In the genomic region with DNA sequence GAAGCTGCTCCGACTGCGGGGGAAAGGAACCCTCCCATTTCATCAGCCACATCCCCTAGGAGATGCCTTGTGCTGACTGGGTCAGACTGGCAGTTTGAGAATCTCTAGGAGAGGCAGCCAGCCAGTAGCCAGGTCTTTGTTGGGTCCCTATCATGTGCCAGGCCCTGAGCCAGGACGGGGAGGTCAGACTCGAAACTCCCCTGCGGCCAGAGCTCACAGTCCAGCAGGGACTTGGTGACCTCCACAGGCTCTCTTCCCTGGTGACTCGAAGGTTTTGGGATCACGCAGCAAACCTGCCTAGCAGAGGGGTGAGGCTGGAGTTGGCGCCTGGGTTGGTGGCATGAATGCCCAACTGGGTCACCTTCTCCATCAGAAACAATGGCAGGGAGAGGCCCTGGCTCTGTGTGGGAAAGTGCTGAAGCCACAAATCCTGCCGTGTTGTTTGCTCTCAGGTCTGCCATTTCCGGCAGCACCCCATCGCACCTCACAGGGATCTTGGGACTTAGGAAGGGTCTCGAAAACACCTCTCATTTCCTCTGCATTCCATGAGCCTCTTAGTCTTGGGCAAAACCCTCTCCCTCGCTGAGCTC, we compare ENCODE assay signal across 30 cellular contexts. TPM values are rescaled to one million over a fixed set of nuclear protein-coding genes. Genes with fewer than 3 reads are reported as not detected.
DNase-seq lines count a peak whose midpoint lies in the region; ATAC-seq and TF ChIP-seq lines count a peak whose summit lies in the region.
"Had no signal": no experiment of that assay in that cellular context is flagged by ENCODE, and none has a peak within 500 bp of the region (broad histone marks: within the 10 kb centered on the region; RNA-seq: fewer than 3 reads in every experiment).

No MANE protein-coding gene starts in this region.

- no peaks in the 10 kb centered on the region for H3K79me1 ChIP-seq in mesenchymal stem cell (replicated peaks; ENCODE audit: low read length, poor library complexity, severe bottlenecking)

- no peak overlapping the region for H3K4me2 ChIP-seq in mesenchymal stem cell (ENCODE audit: low read length, poor library complexity, severe bottlenecking)

- peak; percentile 0 for DNase-seq in activated CD4-positive, alpha-beta T cell treated with anti-CD3 and anti-CD28 coated beads for 48 hours
- no peak for DNase-seq in activated CD4-positive, alpha-beta T cell treated with anti-CD3 and anti-CD28 coated beads, Interleukin-2, amount 10 ng/mL, durations not matched to agents 24 days and 14 days
- peak; percentile 46 for DNase-seq in activated CD8-positive, alpha-beta memory T cell treated with anti-CD3 and anti-CD28 coated beads, Interleukin-2, amount 50 U/mL, for 48 hours
- no peak for DNase-seq in mesenchymal stem cell
- DNase-seq in type B pancreatic cell (ENCODE audit: extremely low spot score, unreplicated experiment): peak; percentile 45
- no peak for DNase-seq in erythroblast (lab: John Stamatoyannopoulos, UW)
- no peak for DNase-seq in NOMO-1 treated with dmso at 0.1 percent for 144 hours (lab: John Stamatoyannopoulos, UW; ENCODE audit: unreplicated experiment)
- DNase-seq: activated CD4-positive, alpha-beta T cell treated with anti-CD3 and anti-CD28 coated beads for 36 hours; activated gamma-delta T cell treated with Interleukin-2 at 50 U/mL for 16 hours; AML-193; CD8-positive, alpha-beta T cell; cortex of kidney; NCI-H1694; NCI-H2171; NCI-H524; NK-92 treated with Interleukin-12 subunit alpha and Interleukin-12 subunit beta, amount 100 ng/mL, for 24 hours; psoas muscle; stimulated activated CD4-positive, alpha-beta T cell treated with anti-CD3 and anti-CD28 coated beads, Interleukin-1b, Interleukin-23, amount 100 ng/mL, for 48 hours; substantia nigra had no signal

- H3K27ac Mint-ChIP-seq in activated CD4-positive, alpha-beta T cell treated with anti-CD3 and anti-CD28 coated beads, Interleukin-2, amount 10 ng/mL, durations not matched to agents 24 days and 14 days: no peak overlapping the region
- no peak overlapping the region for H3K27ac Mint-ChIP-seq in type B pancreatic cell
- H3K27ac Mint-ChIP-seq: activated CD4-positive, alpha-beta T cell treated with anti-CD3 and anti-CD28 coated beads for 36 hours; CD8-positive, alpha-beta T cell; T-helper 1 cell treated with Interleukin-12 subunit alpha and Interleukin-12 subunit beta and Interleukin-4 antibody, amounts not matched to agents 30 μg/mL and 1 μg/mL, for 36 hours had no signal

- no peak for ATAC-seq in GM21360 (IDR thresholded peaks at IDR 0.05; ENCODE audit: unreplicated experiment)
- ATAC-seq: activated CD4-positive, alpha-beta T cell treated with anti-CD3 and anti-CD28 coated beads for 36 hours; CD8-positive, alpha-beta T cell; HCT116; psoas muscle had no signal

- no peak overlapping the region for H3K18ac ChIP-seq in mesenchymal stem cell (ENCODE audit: low read depth in 1 of 2, low read length in 2 of 2)

- H3K27ac ChIP-seq in mesenchymal stem cell (ENCODE audit: low read length, poor library complexity, severe bottlenecking): no peak overlapping the region
- H3K27ac ChIP-seq: 22Rv1, breast epithelium, HL-60, psoas muscle, SJSA1 had no signal

- no peak overlapping the region for H2BK15ac ChIP-seq in mesenchymal stem cell (ENCODE audit: low read depth, poor library complexity, severe bottlenecking)

- no peak overlapping the region for H4K8ac ChIP-seq in mesenchymal stem cell (ENCODE audit: low read length)

- H3K23ac ChIP-seq in mesenchymal stem cell (ENCODE audit: low read length in 2 of 2): no peak overlapping the region

- 91% methylated on average over 13 of the region's 13 CpGs for WGBS in mesenchymal stem cell

- H3K36me3 ChIP-seq in mesenchymal stem cell (ENCODE audit: control insufficient read depth in 1 of 2, insufficient read depth in 2 of 2, low read depth in 1 of 2, low read length in 2 of 2): peaks cover 5 to 70% of the 10 kb centered on the region in 2 experiments
- H3K36me3 ChIP-seq: breast epithelium, SJSA1 had no signal

- H3K4me1 Mint-ChIP-seq in activated CD4-positive, alpha-beta T cell treated with anti-CD3 and anti-CD28 coated beads, Interleukin-2, amount 10 ng/mL, durations not matched to agents 24 days and 14 days: no peaks in the 10 kb centered on the region
- peaks cover 4% of the 10 kb centered on the region for H3K4me1 Mint-ChIP-seq in type B pancreatic cell (ENCODE audit: unreplicated experiment)

- no peaks in the 10 kb centered on the region for H3K36me3 Mint-ChIP-seq in activated CD4-positive, alpha-beta T cell treated with anti-CD3 and anti-CD28 coated beads, Interleukin-2, amount 10 ng/mL, durations not matched to agents 24 days and 14 days (ENCODE audit: low read depth)
- no peaks in the 10 kb centered on the region for H3K36me3 Mint-ChIP-seq in type B pancreatic cell
- H3K36me3 Mint-ChIP-seq: CD8-positive, alpha-beta T cell had no signal

- no peak overlapping the region for H3K4me3 ChIP-seq in mesenchymal stem cell (ENCODE audit: insufficient read depth in 1 of 2, low read depth in 1 of 2, low read length in 2 of 2)
- H3K4me3 ChIP-seq: breast epithelium, psoas muscle, SJSA1, skin epidermis had no signal

- no peak for TF ChIP-seq POLR2A in erythroblast (IDR thresholded peaks at IDR 0.05; ENCODE audit: low read length)

- H4K91ac ChIP-seq in mesenchymal stem cell (ENCODE audit: low read length): no peak overlapping the region

- no peak overlapping the region for H2BK120ac ChIP-seq in mesenchymal stem cell (ENCODE audit: low read depth, low read length)

- peak overlapping the region; percentile 53 for H3K9ac ChIP-seq in mesenchymal stem cell (ENCODE audit: low read length)

- H3K27me3 ChIP-seq in mesenchymal stem cell (ENCODE audit: control insufficient read depth in 1 of 2, insufficient read depth in 1 of 2, low read length in 2 of 2): no peaks in the 10 kb centered on the region
- H3K27me3 ChIP-seq: breast epithelium, SJSA1 had no signal

- H2BK12ac ChIP-seq in mesenchymal stem cell (ENCODE audit: low read length in 2 of 2): no peak overlapping the region

- H2AK5ac ChIP-seq in mesenchymal stem cell (ENCODE audit: low read length, severe bottlenecking): no peak overlapping the region

- no peak overlapping the region for H3K14ac ChIP-seq in mesenchymal stem cell (ENCODE audit: low read length in 2 of 2)

- no peak overlapping the region for H3K4me3 Mint-ChIP-seq in activated CD4-positive, alpha-beta T cell treated with anti-CD3 and anti-CD28 coated beads, Interleukin-2, amount 10 ng/mL, durations not matched to agents 24 days and 14 days
- H3K4me3 Mint-ChIP-seq in type B pancreatic cell: no peak overlapping the region
- H3K4me3 Mint-ChIP-seq: activated CD4-positive, alpha-beta T cell treated with anti-CD3 and anti-CD28 coated beads for 36 hours; CD8-positive, alpha-beta T cell; T-helper 1 cell treated with Interleukin-12 subunit alpha and Interleukin-12 subunit beta and Interleukin-4 antibody, amounts not matched to agents 30 μg/mL and 1 μg/mL, for 36 hours had no signal

- H3K9me3 Mint-ChIP-seq in activated CD4-positive, alpha-beta T cell treated with anti-CD3 and anti-CD28 coated beads, Interleukin-2, amount 10 ng/mL, durations not matched to agents 24 days and 14 days: no peaks in the 10 kb centered on the region
- no peaks in the 10 kb centered on the region for H3K9me3 Mint-ChIP-seq in type B pancreatic cell
- H3K9me3 Mint-ChIP-seq: CD8-positive, alpha-beta T cell; T-helper 1 cell treated with Interleukin-12 subunit alpha and Interleukin-12 subunit beta and Interleukin-4 antibody, amounts not matched to agents 30 μg/mL and 1 μg/mL, for 36 hours had no signal

- no peak overlapping the region for H2AFZ ChIP-seq in mesenchymal stem cell (ENCODE audit: low read depth, low read length)

- H2BK5ac ChIP-seq in mesenchymal stem cell (ENCODE audit: low read depth, low read length, poor library complexity, severe bottlenecking): no peak overlapping the region

- intact Hi-C loops in activated CD4-positive, alpha-beta T cell treated with anti-CD3 and anti-CD28 coated beads, Interleukin-2, amount 10 ng/mL, durations not matched to agents 24 days and 14 days (cut with micrococcal nuclease): no loop called here

- no peaks in the 10 kb centered on the region for H3K27me3 Mint-ChIP-seq in activated CD4-positive, alpha-beta T cell treated with anti-CD3 and anti-CD28 coated beads, Interleukin-2, amount 10 ng/mL, durations not matched to agents 24 days and 14 days
- no peaks in the 10 kb centered on the region for H3K27me3 Mint-ChIP-seq in type B pancreatic cell
- H3K27me3 Mint-ChIP-seq: activated CD4-positive, alpha-beta T cell treated with anti-CD3 and anti-CD28 coated beads for 36 hours had no signal

- TF ChIP-seq CTCF in type B pancreatic cell (conservative IDR thresholded peaks at IDR 0.05): no peak

- H3K4me1 ChIP-seq in mesenchymal stem cell (ENCODE audit: control insufficient read depth, insufficient read depth, low read depth, low read length): peaks cover 3% of the 10 kb centered on the region
- H3K4me1 ChIP-seq: breast epithelium, psoas muscle, SJSA1 had no signal

- no peak overlapping the region for H3K4ac ChIP-seq in mesenchymal stem cell (ENCODE audit: low read depth in 1 of 2, low read length in 2 of 2)

- no peaks in the 10 kb centered on the region for H3K9me3 ChIP-seq in mesenchymal stem cell (ENCODE audit: control insufficient read depth, low read length)
- H3K9me3 ChIP-seq: breast epithelium, psoas muscle, SJSA1 had no signal

RNA-seq across cellular contexts. Expression of a gene that starts 14.4 kb away (rescaled TPM):
- not detected in 2 replicates for total RNA-seq in activated CD4-positive, alpha-beta T cell treated with anti-CD3 and anti-CD28 coated beads, Interleukin-2, amount 10 ng/mL, durations not matched to agents 24 days and 14 days
- not detected for polyA plus RNA-seq in mesenchymal stem cell (2013, experiment 1 of 2)
- not detected for polyA plus RNA-seq in mesenchymal stem cell (2013, experiment 2 of 2)
- total RNA-seq in type B pancreatic cell (ENCODE audit: low replicate concordance): 0.65 and 1.6 TPM in 2 replicates
- total RNA-seq: activated CD4-positive, alpha-beta T cell treated with anti-CD3 and anti-CD28 coated beads for 36 hours; CD8-positive, alpha-beta T cell; kidney epithelial cell; LHCN-M2; lung microvascular endothelial cell; SJSA1 had no signal

RNA-seq across cellular contexts. Expression of a gene that starts 21.2 kb away (rescaled TPM):
- not detected in 2 replicates for total RNA-seq in activated CD4-positive, alpha-beta T cell treated with anti-CD3 and anti-CD28 coated beads, Interleukin-2, amount 10 ng/mL, durations not matched to agents 24 days and 14 days
- polyA plus RNA-seq in mesenchymal stem cell (2013, experiment 1 of 2): not detected
- polyA plus RNA-seq in mesenchymal stem cell (2013, experiment 2 of 2): not detected
- not detected in 2 replicates for total RNA-seq in type B pancreatic cell (ENCODE audit: low replicate concordance)
- total RNA-seq: activated CD4-positive, alpha-beta T cell treated with anti-CD3 and anti-CD28 coated beads for 36 hours; CD8-positive, alpha-beta T cell; kidney epithelial cell; LHCN-M2; lung microvascular endothelial cell; psoas muscle; SJSA1 had no signal

Comparison
In these comparisons a context has a peak if more than half of its experiments do, and no peak if none do; other contexts are left out.
1. DNase-seq: peak in activated CD4-positive, alpha-beta T cell treated with anti-CD3 and anti-CD28 coated beads for 48 hours (single experiment), activated CD8-positive, alpha-beta memory T cell treated with anti-CD3 and anti-CD28 coated beads, Interleukin-2, amount 50 U/mL, for 48 hours (single experiment) and type B pancreatic cell (single experiment); none in activated CD4-positive, alpha-beta T cell treated with anti-CD3 and anti-CD28 coated beads, Interleukin-2, amount 10 ng/mL, durations not matched to agents 24 days and 14 days (single experiment), mesenchymal stem cell (single experiment), erythroblast (0 of 2) and NOMO-1 treated with dmso at 0.1 percent for 144 hours (single experiment).